ENCODE assay signal across 8 cellular contexts in genomic region chr2:61898810-61899209, GRCh38. TPM values are rescaled to one million over a fixed set of nuclear protein-coding genes. Genes with fewer than 3 reads are reported as not detected.
DNase-seq lines count a peak whose midpoint lies in the region; ATAC-seq, FAIRE-seq and TF ChIP-seq lines count a peak whose summit lies in the region.

No MANE protein-coding gene starts in this region.

- CTCF ChIA-PET in activated CD8-positive, alpha-beta T cell treated with anti-CD3 and anti-CD28 coated beads for 36 hours (lab: Charles Lee), result interaction anchor here (1.1 kb wide), 1 partner anchor 11 kb away, joined by 3 read pairs; no protein-coding TSS in a partner anchor
- CTCF ChIA-PET in activated CD8-positive, alpha-beta T cell treated with anti-CD3 and anti-CD28 coated beads, Interleukin-2, amount 10 ng/mL, durations not matched to agents 7 days and 5 days (lab: Charles Lee), result interaction anchor here (0.7 to 1.2 kb wide), 4 partner anchors 12 to 101 kb away, joined by 3 read pairs; no protein-coding TSS in a partner anchor

- H3K36me3 Mint-ChIP-seq in activated CD8-positive, alpha-beta T cell treated with anti-CD3 and anti-CD28 coated beads for 36 hours (ENCODE audit: low read depth), result no peaks in the 10 kb centered on the region
- H3K36me3 Mint-ChIP-seq in activated CD8-positive, alpha-beta T cell treated with anti-CD3 and anti-CD28 coated beads, Interleukin-2, amount 10 ng/mL, durations not matched to agents 7 days and 5 days (ENCODE audit: low read depth), result no peaks in the 10 kb centered on the region
- no peaks in the 10 kb centered on the region for H3K36me3 Mint-ChIP-seq in activated T-cell treated with anti-CD3 and anti-CD28 coated beads, Interleukin-2, amount 50 U/mL, for 24 hours (ENCODE audit: low read depth)

- ATAC-seq in activated CD8-positive, alpha-beta T cell treated with anti-CD3 and anti-CD28 coated beads for 36 hours, result no peak
- ATAC-seq in activated CD8-positive, alpha-beta T cell treated with anti-CD3 and anti-CD28 coated beads, Interleukin-2, amount 10 ng/mL, durations not matched to agents 7 days and 5 days, result no peak

- 47 to 51% methylated on average over 2 of the region's 2 CpGs for WGBS in thyroid gland, 2 donors

- H3K27ac Mint-ChIP-seq in activated CD8-positive, alpha-beta T cell treated with anti-CD3 and anti-CD28 coated beads for 36 hours, result no peak overlapping the region
- H3K27ac Mint-ChIP-seq in activated CD8-positive, alpha-beta T cell treated with anti-CD3 and anti-CD28 coated beads, Interleukin-2, amount 10 ng/mL, durations not matched to agents 7 days and 5 days, result no peak overlapping the region
- H3K27ac Mint-ChIP-seq in activated T-cell treated with anti-CD3 and anti-CD28 coated beads, Interleukin-2, amount 50 U/mL, for 24 hours, result no peak overlapping the region

- H3K36me3 ChIP-seq in MG63 (no peaks in the 10 kb centered on the region), thyroid gland (no peaks in the 10 kb centered on the region)

- no peaks in the 10 kb centered on the region for H3K4me1 Mint-ChIP-seq in activated CD8-positive, alpha-beta T cell treated with anti-CD3 and anti-CD28 coated beads for 36 hours (ENCODE audit: low read depth)
- no peaks in the 10 kb centered on the region for H3K4me1 Mint-ChIP-seq in activated CD8-positive, alpha-beta T cell treated with anti-CD3 and anti-CD28 coated beads, Interleukin-2, amount 10 ng/mL, durations not matched to agents 7 days and 5 days (ENCODE audit: low read depth)
- H3K4me1 Mint-ChIP-seq in activated T-cell treated with anti-CD3 and anti-CD28 coated beads, Interleukin-2, amount 50 U/mL, for 24 hours (ENCODE audit: low read depth), result no peaks in the 10 kb centered on the region

- H3K4me1 ChIP-seq in thyroid gland, result no peaks in the 10 kb centered on the region

- H3K27ac ChIP-seq in thyroid gland, result no peak overlapping the region

- H3K9me3 ChIP-seq in MG63 (no peaks in the 10 kb centered on the region), thyroid gland (no peaks in the 10 kb centered on the region)

- H3K4me3 Mint-ChIP-seq in activated CD8-positive, alpha-beta T cell treated with anti-CD3 and anti-CD28 coated beads for 36 hours, result no peak overlapping the region
- no peak overlapping the region for H3K4me3 Mint-ChIP-seq in activated CD8-positive, alpha-beta T cell treated with anti-CD3 and anti-CD28 coated beads, Interleukin-2, amount 10 ng/mL, durations not matched to agents 7 days and 5 days
- H3K4me3 Mint-ChIP-seq in activated T-cell treated with anti-CD3 and anti-CD28 coated beads, Interleukin-2, amount 50 U/mL, for 24 hours, result no peak overlapping the region

- H3K27me3 ChIP-seq in MG63 (no peaks in the 10 kb centered on the region), thyroid gland (no peaks in the 10 kb centered on the region)

- TF ChIP-seq POLR2A in thyroid gland (IDR thresholded peaks at IDR 0.05), result no peak

- TF ChIP-seq CTCF in activated CD8-positive, alpha-beta T cell treated with anti-CD3 and anti-CD28 coated beads for 36 hours (IDR thresholded peaks at IDR 0.05), result peak; percentile 20
- TF ChIP-seq CTCF in thyroid gland (IDR thresholded peaks at IDR 0.05), result peak in 4 of 6 experiments; percentile 15 to 40 (median 25)

- no peak for FAIRE-seq in GM19239 (lab: Jason Lieb, UNC)

- DNase-seq in activated CD8-positive, alpha-beta T cell treated with anti-CD3 and anti-CD28 coated beads for 36 hours, result peak; percentile 36
- DNase-seq in activated CD8-positive, alpha-beta T cell treated with anti-CD3 and anti-CD28 coated beads, Interleukin-2, amount 10 ng/mL, durations not matched to agents 7 days and 5 days, result no peak
- peak; percentile 8 for DNase-seq in MG63
- peak; percentile 40 for DNase-seq in dermis blood vessel endothelial cell
- no peak for DNase-seq in thyroid gland
- DNase-seq in GM19239 (ENCODE audit: insufficient read length, low spot score), result no peak
- DNase-seq in activated T-cell treated with anti-CD3 and anti-CD28 coated beads, Interleukin-2, amount 50 U/mL, for 24 hours, result no peak
- no peak for DNase-seq in germinal center (ENCODE audit: low spot score)

- H3K27me3 Mint-ChIP-seq in activated CD8-positive, alpha-beta T cell treated with anti-CD3 and anti-CD28 coated beads for 36 hours, result no peaks in the 10 kb centered on the region
- no peaks in the 10 kb centered on the region for H3K27me3 Mint-ChIP-seq in activated CD8-positive, alpha-beta T cell treated with anti-CD3 and anti-CD28 coated beads, Interleukin-2, amount 10 ng/mL, durations not matched to agents 7 days and 5 days (ENCODE audit: low read depth)
- H3K27me3 Mint-ChIP-seq in activated T-cell treated with anti-CD3 and anti-CD28 coated beads, Interleukin-2, amount 50 U/mL, for 24 hours, result no peaks in the 10 kb centered on the region

- no peak overlapping the region for H3K4me3 ChIP-seq in MG63
- H3K4me3 ChIP-seq in thyroid gland (replicated peaks in 1 of 3), result no peak overlapping the region

- POLR2A ChIA-PET in activated CD8-positive, alpha-beta T cell treated with anti-CD3 and anti-CD28 coated beads for 36 hours (lab: Charles Lee), result interaction anchor here (0.7 to 0.8 kb wide), 2 partner anchors 12 to 25 kb away, joined by 3 to 4 read pairs; no protein-coding TSS in a partner anchor
- POLR2A ChIA-PET in activated CD8-positive, alpha-beta T cell treated with anti-CD3 and anti-CD28 coated beads, Interleukin-2, amount 10 ng/mL, durations not matched to agents 7 days and 5 days (lab: Charles Lee), result no interaction called here

- intact Hi-C loops in activated CD8-positive, alpha-beta T cell treated with anti-CD3 and anti-CD28 coated beads for 36 hours (cut with micrococcal nuclease), result no loop called here
- intact Hi-C loops in thyroid gland (cut with DNase I), result no loop called here

- no peaks in the 10 kb centered on the region for H3K9me3 Mint-ChIP-seq in activated CD8-positive, alpha-beta T cell treated with anti-CD3 and anti-CD28 coated beads for 36 hours
- no peaks in the 10 kb centered on the region for H3K9me3 Mint-ChIP-seq in activated CD8-positive, alpha-beta T cell treated with anti-CD3 and anti-CD28 coated beads, Interleukin-2, amount 10 ng/mL, durations not matched to agents 7 days and 5 days (ENCODE audit: insufficient read depth)
- no peaks in the 10 kb centered on the region for H3K9me3 Mint-ChIP-seq in activated T-cell treated with anti-CD3 and anti-CD28 coated beads, Interleukin-2, amount 50 U/mL, for 24 hours

RNA-seq across cellular contexts. Expression of gene COMMD1, which starts 6.7 kb away (rescaled TPM):
- total RNA-seq in activated CD8-positive, alpha-beta T cell treated with anti-CD3 and anti-CD28 coated beads for 36 hours, result 10 to 100 TPM; 25.3 to 27.0 TPM
- 10 to 100 TPM; 29.3 to 30.5 TPM for total RNA-seq in activated CD8-positive, alpha-beta T cell treated with anti-CD3 and anti-CD28 coated beads, Interleukin-2, amount 10 ng/mL, durations not matched to agents 7 days and 5 days
- 24.8 and 210 TPM in 2 replicates for total RNA-seq in MG63 (2014; rRNA removed; shearing (Covaris generic); ENCODE audit: low replicate concordance)
- total RNA-seq in dermis blood vessel endothelial cell (35.4 and 52.2 TPM in 2 replicates), thyroid gland (100 to 1,000 TPM in 2 of 4 donors, 10 to 100 TPM in 2; 76.0 to 132 (median 100) TPM)

RNA-seq across cellular contexts. Expression of gene CCT4, which starts 10.4 kb away (rescaled TPM):
- total RNA-seq in activated CD8-positive, alpha-beta T cell treated with anti-CD3 and anti-CD28 coated beads for 36 hours, result 100 to 1,000 TPM; 388 to 390 TPM
- total RNA-seq in activated CD8-positive, alpha-beta T cell treated with anti-CD3 and anti-CD28 coated beads, Interleukin-2, amount 10 ng/mL, durations not matched to agents 7 days and 5 days, result 100 to 1,000 TPM; 177 to 189 TPM
- total RNA-seq in MG63 (2014; rRNA removed; shearing (Covaris generic); ENCODE audit: low replicate concordance), result 385 and 431 TPM in 2 replicates
- total RNA-seq in dermis blood vessel endothelial cell, result 160 and 219 TPM in 2 replicates
- 10 to 100 TPM; 84.4 to 96.5 (median 88.7) TPM for total RNA-seq in thyroid gland

RNA-seq across cellular contexts. Expression of gene FAM161A, which starts 45.0 kb away (rescaled TPM):
- 1 to 10 TPM; 6.5 to 6.6 TPM for total RNA-seq in activated CD8-positive, alpha-beta T cell treated with anti-CD3 and anti-CD28 coated beads for 36 hours
- total RNA-seq in activated CD8-positive, alpha-beta T cell treated with anti-CD3 and anti-CD28 coated beads, Interleukin-2, amount 10 ng/mL, durations not matched to agents 7 days and 5 days, result 1 to 10 TPM; 4.5 to 5.3 TPM
- total RNA-seq in MG63 (2014; rRNA removed; shearing (Covaris generic); ENCODE audit: low replicate concordance), result 0.89 and 7.2 TPM in 2 replicates
- total RNA-seq in dermis blood vessel endothelial cell, result 1.0 and 2.0 TPM in 2 replicates
- total RNA-seq in thyroid gland, result 10 to 100 TPM in 2 of 4 donors, 1 to 10 TPM in 2; 5.6 to 17.1 (median 9.4) TPM

Comparison
In these comparisons a context has a peak if more than half of its experiments do, and no peak if none do; other contexts are left out.
1. DNase-seq: peak in activated CD8-positive, alpha-beta T cell treated with anti-CD3 and anti-CD28 coated beads for 36 hours (single experiment), MG63 (single experiment) and dermis blood vessel endothelial cell (single experiment); none in activated CD8-positive, alpha-beta T cell treated with anti-CD3 and anti-CD28 coated beads, Interleukin-2, amount 10 ng/mL, durations not matched to agents 7 days and 5 days (single experiment), thyroid gland (0 of 2), GM19239 (single experiment), activated T-cell treated with anti-CD3 and anti-CD28 coated beads, Interleukin-2, amount 50 U/mL, for 24 hours (single experiment) and germinal center (single experiment).